In the genomic region with DNA sequence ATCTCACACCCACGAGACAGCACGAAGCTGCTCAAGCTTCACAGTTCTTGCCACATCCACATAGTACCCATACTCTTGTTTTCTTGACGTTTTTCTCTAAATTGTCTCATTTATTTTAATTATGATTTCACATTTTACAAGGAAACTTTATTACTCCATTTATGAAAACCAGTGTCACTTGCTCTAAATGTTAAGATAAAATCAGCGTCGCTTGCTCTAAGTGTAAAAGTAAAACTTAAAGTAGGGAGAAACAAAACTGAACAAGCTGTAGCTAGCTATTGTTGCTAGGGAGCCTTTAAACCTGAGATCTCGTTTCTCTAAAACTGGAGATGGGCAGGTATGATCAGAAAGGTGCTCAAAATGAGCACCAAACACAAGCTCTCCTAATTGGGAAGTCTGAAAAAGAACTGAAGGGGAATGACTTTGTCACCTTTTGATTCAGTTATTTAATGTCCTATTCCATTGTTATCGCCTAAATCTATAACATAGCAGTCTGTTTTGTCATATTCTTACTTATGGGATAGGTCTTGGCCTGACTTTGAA, we compare ENCODE assay signal across 8 cellular contexts. TPM values are rescaled to one million over a fixed set of nuclear protein-coding genes. Genes with fewer than 3 reads are reported as not detected.
DNase-seq lines count a peak whose midpoint lies in the region; ATAC-seq and TF ChIP-seq lines count a peak whose summit lies in the region.

No MANE protein-coding gene starts in this region.

- intact Hi-C loops in gastrocnemius medialis (cut with DNase I; ENCODE audit: low total_unique reads) = loop anchor here (2.0 to 5.0 kb wide), 2 partner anchors 42 to 123 kb away; a partner anchor contains a TSS
- intact Hi-C loops in posterior cingulate gyrus (cut with DNase I) = loop anchor here (5.0 kb wide), 1 partner anchor 47 kb away; no protein-coding TSS in a partner anchor

- H3K9ac ChIP-seq in GM23248 = peak overlapping the region; percentile 96

- 5 to 6% methylated on average over 7 of the region's 7 CpGs for WGBS in GM23248 (ENCODE audit: low coverage in 1 of 2, low lambda C conversion rate in 2 of 2, missing lambda C conversion rate in 2 of 2), 2 experiments

- H3K27me3 ChIP-seq in GM23248 (replicated peaks; ENCODE audit: insufficient read depth) = no peaks in the 10 kb centered on the region
- H3K27me3 ChIP-seq in gastrocnemius medialis = no peaks in the 10 kb centered on the region

- H2AFZ ChIP-seq in GM23248 = peak overlapping the region; percentile 77

- peaks cover 64% of the 10 kb centered on the region for H3K4me1 ChIP-seq in GM23248 (ENCODE audit: insufficient read depth)
- peaks cover 28 to 31% of the 10 kb centered on the region in 2 donors for H3K4me1 ChIP-seq in gastrocnemius medialis

- H3K79me2 ChIP-seq in GM23248 (ENCODE audit: insufficient read depth) = peaks cover 85% of the 10 kb centered on the region

- H3F3A ChIP-seq in GM23248 (ENCODE audit: insufficient read depth) = peaks cover 24% of the 10 kb centered on the region

- H3K9me3 ChIP-seq in GM23248 (ENCODE audit: low read depth) (no peaks in the 10 kb centered on the region), gastrocnemius medialis (no peaks in the 10 kb centered on the region)

- H4K20me1 ChIP-seq in GM23248 (ENCODE audit: insufficient read depth) = no peaks in the 10 kb centered on the region

- H3K4me3 ChIP-seq in GM23248 (peak overlapping the region; percentile 100), gastrocnemius medialis (peak overlapping the region; percentile 68 to 89 (median 76))

- H3K27ac ChIP-seq in GM23248 = peak overlapping the region; percentile 98
- peak overlapping the region; percentile 81 to 92 (median 85) for H3K27ac ChIP-seq in gastrocnemius medialis

- no peak for TF ChIP-seq POLR2A in gastrocnemius medialis (IDR thresholded peaks at IDR 0.05)

- H3K36me3 ChIP-seq in GM23248 (ENCODE audit: low read depth) (peaks cover 15% of the 10 kb centered on the region), gastrocnemius medialis (peaks cover 0 to 22% of the 10 kb centered on the region in 2 donors)

- no peaks in the 10 kb centered on the region for H3K9me2 ChIP-seq in GM23248 (ENCODE audit: insufficient read depth)

- H3K4me2 ChIP-seq in GM23248 (ENCODE audit: unreplicated experiment) = peak overlapping the region; percentile 99

- in situ Hi-C loops in GM23248 (cut with MboI) = no loop called here
- in situ Hi-C loops in gastrocnemius medialis (cut with MboI; ENCODE audit: low sequenced_read_pairs in 4 of 4) = no loop called here

- no peak for TF ChIP-seq CTCF in gastrocnemius medialis (IDR thresholded peaks at IDR 0.05 in 4 of 5, conservative IDR thresholded peaks at IDR 0.05 in 1 of 5)

- ATAC-seq in gastrocnemius medialis (no peak), GM21528 (IDR thresholded peaks at IDR 0.05; ENCODE audit: low FRiP score, unreplicated experiment) (no peak), GM21423 (IDR thresholded peaks at IDR 0.05; ENCODE audit: unreplicated experiment) (no peak), GM19395 (IDR thresholded peaks at IDR 0.05; ENCODE audit: unreplicated experiment) (no peak)

- DNase-seq in GM23248 = no peak
- DNase-seq in RKO (ENCODE audit: low spot score) = peak; percentile 21
- DNase-seq in fibroblast of peridontal ligament (ENCODE audit: extremely low read depth) = peak; percentile 53
- no peak for DNase-seq in gastrocnemius medialis
- DNase-seq in posterior cingulate gyrus = no peak

RNA-seq across cellular contexts. Expression of gene IFT122, which starts 0.7 kb away (rescaled TPM):
- total RNA-seq in GM23248 (2014; rRNA removed; shearing (Covaris generic)) = 16.3 and 25.4 TPM in 2 replicates
- 13.5 and 16.1 TPM in 2 replicates for polyA plus RNA-seq in GM23248 (2016; fragmentation: Nextera tagmentation; extraction: Ambion mirVana)
- total RNA-seq in gastrocnemius medialis = 10 to 100 TPM in 1 of 4 donors, 1 to 10 TPM in 3; 4.6 to 16.4 (median 5.9) TPM

RNA-seq across cellular contexts. Expression of gene MBD4, which starts 1.0 kb away (rescaled TPM):
- total RNA-seq in GM23248 (2014; rRNA removed; shearing (Covaris generic)) = 27.2 and 49.8 TPM in 2 replicates
- polyA plus RNA-seq in GM23248 (2016; fragmentation: Nextera tagmentation; extraction: Ambion mirVana) = 36.2 and 36.8 TPM in 2 replicates
- 10 to 100 TPM; 15.4 to 18.1 (median 16.4) TPM for total RNA-seq in gastrocnemius medialis

RNA-seq across cellular contexts. Expression of gene EFCAB12, which starts 12.3 kb away (rescaled TPM):
- total RNA-seq in GM23248 (2014; rRNA removed; shearing (Covaris generic)) = not detected in 2 replicates
- not detected in 2 replicates for polyA plus RNA-seq in GM23248 (2016; fragmentation: Nextera tagmentation; extraction: Ambion mirVana)
- not detected for total RNA-seq in gastrocnemius medialis

Comparison
In these comparisons a context has a peak if more than half of its experiments do, and no peak if none do; other contexts are left out.
1. DNase-seq: peak in RKO (single experiment) and fibroblast of peridontal ligament (single experiment); none in GM23248 (single experiment), gastrocnemius medialis (0 of 2) and posterior cingulate gyrus (0 of 10).